29 cellular contexts compared by ENCODE assay signal in genomic region chr11:101357771-101358170, GRCh38.
A peak's percentile ranks its signal among the peaks of the same experiment; 100 is the strongest.
DNase-seq lines count a peak whose midpoint lies in the region; ATAC-seq and FAIRE-seq lines count a peak whose summit lies in the region.
"Had no signal": no experiment of that assay in that cellular context is flagged by ENCODE, and none has a peak within 500 bp of the region (broad histone marks: within the 10 kb centered on the region; RNA-seq: fewer than 3 reads in every experiment).

No MANE protein-coding gene starts in this region.

- H3K4me3 Mint-ChIP-seq in activated naive CD4-positive, alpha-beta T cell treated with anti-CD3 and anti-CD28 coated beads for 36 hours, result no peak overlapping the region
- H3K4me3 Mint-ChIP-seq: B cell; CD14-positive monocyte; CD4-positive, alpha-beta memory T cell; CD4-positive, alpha-beta T cell; CD4-positive, CD25-positive, alpha-beta regulatory T cell; CD8-positive, alpha-beta memory T cell; CD8-positive, alpha-beta T cell had no signal

- DNase-seq in activated naive CD4-positive, alpha-beta T cell treated with anti-CD3 and anti-CD28 coated beads for 36 hours, result no peak
- DNase-seq in activated naive CD4-positive, alpha-beta T cell treated with anti-CD3 and anti-CD28 coated beads, Interleukin-2, amount 50 U/mL, for 72 hours (ENCODE audit: low spot score in 2 of 2), result no peak
- no peak for DNase-seq in frontal cortex (ENCODE audit: low spot score in 2 of 2)
- DNase-seq: 8988T; ACHN; AML-193; BE2C; C1 segment of cervical spinal cord; Caco-2; Calu3; CD4-positive, alpha-beta memory T cell; CD4-positive, alpha-beta T cell; CD4-positive, CD25-positive, alpha-beta regulatory T cell; CD8-positive, alpha-beta memory T cell; CD8-positive, alpha-beta T cell; COR-L47; DMS 273 treated with DMSO at 0.1 percent for 48 hours; DMS153; DMS53; DMS79; DMS79 treated with DMSO at 0.1 percent for 48 hours; DND-41; EL had no signal

- peaks cover 6% of the 10 kb centered on the region for H3K9me3 Mint-ChIP-seq in activated naive CD4-positive, alpha-beta T cell treated with anti-CD3 and anti-CD28 coated beads for 36 hours
- H3K9me3 Mint-ChIP-seq in activated naive CD4-positive, alpha-beta T cell treated with anti-CD3 and anti-CD28 coated beads, Interleukin-2, amount 50 U/mL, for 72 hours, result peaks cover 19 to 29% of the 10 kb centered on the region in 2 donors

- intact Hi-C loops in activated naive CD4-positive, alpha-beta T cell treated with anti-CD3 and anti-CD28 coated beads for 36 hours (cut with micrococcal nuclease), result no loop called here

- H3K4me1 Mint-ChIP-seq in activated naive CD4-positive, alpha-beta T cell treated with anti-CD3 and anti-CD28 coated beads for 36 hours (ENCODE audit: low read depth), result no peaks in the 10 kb centered on the region
- H3K4me1 Mint-ChIP-seq: B cell; CD14-positive monocyte; CD4-positive, alpha-beta memory T cell; CD8-positive, alpha-beta memory T cell had no signal

- CTCF ChIA-PET in activated naive CD4-positive, alpha-beta T cell treated with anti-CD3 and anti-CD28 coated beads for 36 hours (lab: Charles Lee), result no interaction called here

- H3K27ac Mint-ChIP-seq in activated naive CD4-positive, alpha-beta T cell treated with anti-CD3 and anti-CD28 coated beads for 36 hours, result peak overlapping the region; percentile 25
- H3K27ac Mint-ChIP-seq in activated naive CD4-positive, alpha-beta T cell treated with anti-CD3 and anti-CD28 coated beads, Interleukin-2, amount 50 U/mL, for 72 hours, result no peak overlapping the region
- H3K27ac Mint-ChIP-seq: B cell; CD14-positive monocyte; CD4-positive, alpha-beta memory T cell; CD4-positive, alpha-beta T cell; CD4-positive, CD25-positive, alpha-beta regulatory T cell; CD8-positive, alpha-beta memory T cell; CD8-positive, alpha-beta T cell had no signal

- no peaks in the 10 kb centered on the region for H3K27me3 Mint-ChIP-seq in activated naive CD4-positive, alpha-beta T cell treated with anti-CD3 and anti-CD28 coated beads for 36 hours (ENCODE audit: low read depth)
- H3K27me3 Mint-ChIP-seq: B cell; CD4-positive, alpha-beta memory T cell; CD4-positive, alpha-beta T cell; CD4-positive, CD25-positive, alpha-beta regulatory T cell; CD8-positive, alpha-beta memory T cell had no signal

- no peaks in the 10 kb centered on the region for H3K36me3 Mint-ChIP-seq in activated naive CD4-positive, alpha-beta T cell treated with anti-CD3 and anti-CD28 coated beads for 36 hours (ENCODE audit: low read depth)
- H3K36me3 Mint-ChIP-seq in activated naive CD4-positive, alpha-beta T cell treated with anti-CD3 and anti-CD28 coated beads, Interleukin-2, amount 50 U/mL, for 72 hours, result no peaks in the 10 kb centered on the region
- H3K36me3 Mint-ChIP-seq: CD14-positive monocyte; CD4-positive, alpha-beta memory T cell; CD4-positive, CD25-positive, alpha-beta regulatory T cell; CD8-positive, alpha-beta T cell had no signal

- no peak for ATAC-seq in activated naive CD4-positive, alpha-beta T cell treated with anti-CD3 and anti-CD28 coated beads, Interleukin-2, amount 50 U/mL, for 72 hours
- ATAC-seq: A549; CD8-positive, alpha-beta T cell had no signal

- FAIRE-seq in endometrium (lab: Jason Lieb, UNC) (peak; percentile 29), frontal cortex (lab: Jason Lieb, UNC) (no peak)
- FAIRE-seq: A204.1, A549, D721Med had no signal
